1 cellular context compared by ENCODE assay signal in genomic region chr10:103069453-103070331, GRCh38.
A peak's percentile ranks its signal among the peaks of the same experiment; 100 is the strongest.
TF ChIP-seq lines count a peak whose summit lies in the region.

No MANE protein-coding gene starts in this region.

TF ChIP-seq in GM12878, 131 proteins besides CTCF, POLR2A, EP300 and RAD21 (continued from another document):
- TF ChIP-seq RELB (IDR thresholded peaks at IDR 0.05; ENCODE audit: low read depth) (0 out of 2 replicates have a peak, but pooled peaks have one; percentile 23), ZNF687 (IDR thresholded peaks at IDR 0.05) (no peak), SP1 (IDR thresholded peaks at IDR 0.05; ENCODE audit: low read depth, low read length) (no peak), TCF3 (IDR thresholded peaks at IDR 0.05; ENCODE audit: borderline replicate concordance, insufficient read depth, low read depth, low read length) (no peak), MEF2A (IDR thresholded peaks at IDR 0.05; ENCODE audit: insufficient read depth, low read depth, low read length) (peak; percentile 87), NR2C1 (IDR thresholded peaks at IDR 0.05) (no peak), FOXM1 (IDR thresholded peaks at IDR 0.05; ENCODE audit: low read depth, low read length) (peak; percentile 55; the same call in 1 of the 2 replicates), TCF12 (IDR thresholded peaks at IDR 0.05; ENCODE audit: low read depth, low read length) (no peak), POU2F2 (IDR thresholded peaks at IDR 0.05; ENCODE audit: borderline replicate concordance, low read depth, low read length) (peak; percentile 79; the same call in 2 of the 3 replicates), HDAC2 (IDR thresholded peaks at IDR 0.05) (no peak), BMI1 (IDR thresholded peaks at IDR 0.05; ENCODE audit: borderline replicate concordance) (no peak), SMAD5 (IDR thresholded peaks at IDR 0.05; ENCODE audit: low read depth) (no peak), RUNX3 (IDR thresholded peaks at IDR 0.05; ENCODE audit: low read length) (peak; percentile 95), ZNF207 (IDR thresholded peaks at IDR 0.05; ENCODE audit: borderline replicate concordance) (peak; percentile 48; the same call in 1 of the 2 replicates), ATF7 (IDR thresholded peaks at IDR 0.05; ENCODE audit: low read depth) (0 out of 2 replicates have a peak, but pooled peaks have one; percentile 11), BCLAF1 (IDR thresholded peaks at IDR 0.05) (no peak), TARDBP (IDR thresholded peaks at IDR 0.05; ENCODE audit: borderline replicate concordance) (no peak), MAX (IDR thresholded peaks at IDR 0.05; ENCODE audit: low read depth, low read length) (no peak), CEBPZ (IDR thresholded peaks at IDR 0.05; ENCODE audit: low read depth, low read length) (no peak), FOS (IDR thresholded peaks at IDR 0.05; ENCODE audit: borderline replicate concordance, extremely low read depth, insufficient read length) (no peak), HDGF (IDR thresholded peaks at IDR 0.05) (no peak), RAD51 (IDR thresholded peaks at IDR 0.05) (no peak), CBX3 (IDR thresholded peaks at IDR 0.05; ENCODE audit: borderline replicate concordance, low read depth) (no peak), NKRF (conservative IDR thresholded peaks at IDR 0.05) (no peak), IKZF1 (conservative IDR thresholded peaks at IDR 0.05) (peak; percentile 66), MYB (IDR thresholded peaks at IDR 0.05; ENCODE audit: borderline replicate concordance, low read depth, low read length) (no peak), ZNF592 (IDR thresholded peaks at IDR 0.05) (no peak), IKZF2 (IDR thresholded peaks at IDR 0.05) (no peak; a peak in 1 of 4 replicates), GABPA (IDR thresholded peaks at IDR 0.05; ENCODE audit: low read depth) (no peak), MLLT1 (IDR thresholded peaks at IDR 0.05) (0 out of 2 replicates have a peak, but pooled peaks have one; percentile 38)
